18 cellular contexts compared by ENCODE assay signal in genomic region chr20:6699931-6700562, GRCh38.
DNase-seq lines count a peak whose midpoint lies in the region; FAIRE-seq lines count a peak whose summit lies in the region.
"Had no signal": no experiment of that assay in that cellular context is flagged by ENCODE, and none has a peak within 500 bp of the region (broad histone marks: within the 10 kb centered on the region; RNA-seq: fewer than 3 reads in every experiment).

No MANE protein-coding gene starts in this region.

- H3K23ac ChIP-seq in mesenchymal stem cell (ENCODE audit: low read length in 2 of 2), result no peak overlapping the region

- peak; percentile 43 for DNase-seq in CD1c-positive myeloid dendritic cell (ENCODE audit: extremely low spot score)
- peak; percentile 15 for DNase-seq in RPMI8226
- peak; percentile 24 for DNase-seq in kidney tubule cell (ENCODE audit: low spot score)
- DNase-seq in mesenchymal stem cell, result no peak
- DNase-seq in NCI-H1417 treated with DMSO at 0.1 percent for 48 hours (lab: John Stamatoyannopoulos, UW), result no peak
- no peak for DNase-seq in HTR-8/SVneo (ENCODE audit: insufficient read length, low spot score)
- DNase-seq in DMS153 (lab: John Stamatoyannopoulos, UW), result no peak
- DNase-seq: EL, H7, MG63, NCI-H1105, NCI-H2029 treated with DMSO at 0.1 percent for 48 hours, NCI-H226, NCI-H510A treated with DMSO at 0.1 percent for 48 hours, NCI-H748 treated with DMSO at 0.1 percent for 48 hours had no signal

- no peak overlapping the region for H3K18ac ChIP-seq in mesenchymal stem cell (ENCODE audit: low read depth in 1 of 2, low read length in 2 of 2)

- no peak overlapping the region for H4K91ac ChIP-seq in mesenchymal stem cell (ENCODE audit: low read length)

- peaks cover 14% of the 10 kb centered on the region for H3K4me1 ChIP-seq in mesenchymal stem cell (ENCODE audit: control insufficient read depth, insufficient read depth, low read depth, low read length)

- no peak overlapping the region for H2BK12ac ChIP-seq in mesenchymal stem cell (ENCODE audit: low read length in 2 of 2)

- no peaks in the 10 kb centered on the region for H3K36me3 ChIP-seq in mesenchymal stem cell (ENCODE audit: control insufficient read depth in 1 of 2, insufficient read depth in 2 of 2, low read depth in 1 of 2, low read length in 2 of 2)
- H3K36me3 ChIP-seq: MG63 had no signal

- H4K8ac ChIP-seq in mesenchymal stem cell (ENCODE audit: low read length), result no peak overlapping the region

- H3K27ac ChIP-seq in mesenchymal stem cell (ENCODE audit: low read length, poor library complexity, severe bottlenecking), result no peak overlapping the region

- peak overlapping the region; percentile 15 for H2BK5ac ChIP-seq in mesenchymal stem cell (ENCODE audit: low read depth, low read length, poor library complexity, severe bottlenecking)

- H3K27me3 ChIP-seq in mesenchymal stem cell (ENCODE audit: control insufficient read depth in 1 of 2, insufficient read depth in 1 of 2, low read length in 2 of 2), result no peaks in the 10 kb centered on the region
- H3K27me3 ChIP-seq: MG63 had no signal

- H2AK5ac ChIP-seq in mesenchymal stem cell (ENCODE audit: low read length, severe bottlenecking), result no peak overlapping the region

- no peak overlapping the region for H2BK120ac ChIP-seq in mesenchymal stem cell (ENCODE audit: low read depth, low read length)

- WGBS in mesenchymal stem cell, result 76% methylated on average over 3 of the region's 3 CpGs

- no peaks in the 10 kb centered on the region for H3K79me1 ChIP-seq in mesenchymal stem cell (replicated peaks; ENCODE audit: low read length, poor library complexity, severe bottlenecking)

- no peak for FAIRE-seq in HTR-8/SVneo (lab: Jason Lieb, UNC)
- FAIRE-seq: D721Med, GM19239, K562 had no signal

- no peak overlapping the region for H3K4me3 ChIP-seq in mesenchymal stem cell (ENCODE audit: insufficient read depth in 1 of 2, low read depth in 1 of 2, low read length in 2 of 2)
- H3K4me3 ChIP-seq: K562, MG63 had no signal

- no peak overlapping the region for H3K4me2 ChIP-seq in mesenchymal stem cell (ENCODE audit: low read length, poor library complexity, severe bottlenecking)

- H3K9ac ChIP-seq in mesenchymal stem cell (ENCODE audit: low read length), result no peak overlapping the region

- no peak overlapping the region for H3K14ac ChIP-seq in mesenchymal stem cell (ENCODE audit: low read length in 2 of 2)

- H2AFZ ChIP-seq in mesenchymal stem cell (ENCODE audit: low read depth, low read length), result no peak overlapping the region

- no peak overlapping the region for H2BK15ac ChIP-seq in mesenchymal stem cell (ENCODE audit: low read depth, poor library complexity, severe bottlenecking)

- no peak overlapping the region for H3K4ac ChIP-seq in mesenchymal stem cell (ENCODE audit: low read depth in 1 of 2, low read length in 2 of 2)

- no peaks in the 10 kb centered on the region for H3K9me3 ChIP-seq in mesenchymal stem cell (ENCODE audit: control insufficient read depth, low read length)
- H3K9me3 ChIP-seq: MG63 had no signal

Comparison
In these comparisons a context has a peak if more than half of its experiments do, and no peak if none do; other contexts are left out.
1. DNase-seq: peak in CD1c-positive myeloid dendritic cell (single experiment), RPMI8226 (single experiment) and kidney tubule cell (single experiment); none in mesenchymal stem cell (single experiment), NCI-H1417 treated with DMSO at 0.1 percent for 48 hours (single experiment), HTR-8/SVneo (single experiment) and DMS153 (single experiment).